In the genomic region with DNA sequence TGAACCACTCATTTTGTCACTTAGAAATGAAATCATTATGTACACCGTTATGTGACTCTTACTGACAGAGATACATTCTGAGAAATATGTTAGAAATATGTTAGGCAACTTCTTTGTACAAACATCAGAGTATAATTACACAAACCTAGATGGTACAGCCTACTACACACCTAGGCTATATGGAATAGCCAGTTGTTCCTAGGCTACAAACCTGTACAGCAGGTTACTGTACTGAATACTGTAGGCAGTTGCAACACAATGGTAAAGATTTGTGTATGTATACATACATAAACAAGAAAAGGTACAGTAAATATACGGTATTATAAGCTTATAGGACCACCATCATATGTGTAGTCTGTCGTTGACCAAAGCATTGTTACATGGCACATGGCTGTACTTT, we compare ENCODE assay signal across 15 cellular contexts. TPM values are rescaled to one million over a fixed set of nuclear protein-coding genes. Genes with fewer than 3 reads are reported as not detected.
DNase-seq lines count a peak whose midpoint lies in the region; ATAC-seq and TF ChIP-seq lines count a peak whose summit lies in the region.
"Had no signal": no experiment of that assay in that cellular context is flagged by ENCODE, and none has a peak within 500 bp of the region (broad histone marks: within the 10 kb centered on the region; RNA-seq: fewer than 3 reads in every experiment).

No MANE protein-coding gene starts in this region.

- H3K9me3 ChIP-seq in mucosa of descending colon: no peaks in the 10 kb centered on the region

- H3K4me1 ChIP-seq in mucosa of descending colon (ENCODE audit: low read depth): peaks cover 29% of the 10 kb centered on the region

- H3K4me3 Mint-ChIP-seq in activated naive CD4-positive, alpha-beta T cell treated with anti-CD3 and anti-CD28 coated beads, Interleukin-2, amount 10 ng/mL, durations not matched to agents 7 days and 5 days: peak overlapping the region; percentile 52
- H3K4me3 Mint-ChIP-seq in T-cell: peak overlapping the region; percentile 22 to 74 (median 34)
- peak overlapping the region; percentile 84 for H3K4me3 Mint-ChIP-seq in central memory CD8-positive, alpha-beta T cell
- H3K4me3 Mint-ChIP-seq in stimulated activated memory B cell treated with anti-CD40 and anti-IgM and Interleukin-4, amounts not matched to agents 10 μg/mL and 1 μg/mL and 100 μg/mL, for 72 hours: no peak overlapping the region

- H3K36me3 ChIP-seq in mucosa of descending colon (ENCODE audit: low read depth): no peaks in the 10 kb centered on the region
- H3K36me3 ChIP-seq: cardiac muscle cell had no signal

- intact Hi-C loops in mucosa of descending colon (cut with DNase I, micrococcal nuclease): no loop called here

- peaks cover 2% of the 10 kb centered on the region for H3K9me3 Mint-ChIP-seq in activated naive CD4-positive, alpha-beta T cell treated with anti-CD3 and anti-CD28 coated beads, Interleukin-2, amount 10 ng/mL, durations not matched to agents 7 days and 5 days
- no peaks in the 10 kb centered on the region for H3K9me3 Mint-ChIP-seq in T-cell
- H3K9me3 Mint-ChIP-seq in central memory CD8-positive, alpha-beta T cell: no peaks in the 10 kb centered on the region
- H3K9me3 Mint-ChIP-seq in stimulated activated memory B cell treated with anti-CD40 and anti-IgM and Interleukin-4, amounts not matched to agents 10 μg/mL and 1 μg/mL and 100 μg/mL, for 72 hours: no peaks in the 10 kb centered on the region

- H3K4me1 Mint-ChIP-seq in activated naive CD4-positive, alpha-beta T cell treated with anti-CD3 and anti-CD28 coated beads, Interleukin-2, amount 10 ng/mL, durations not matched to agents 7 days and 5 days: peaks cover 72% of the 10 kb centered on the region
- H3K4me1 Mint-ChIP-seq in T-cell: peaks cover 82 to 85% (median 83%) of the 10 kb centered on the region in 3 donors
- H3K4me1 Mint-ChIP-seq in central memory CD8-positive, alpha-beta T cell: peaks cover 87% of the 10 kb centered on the region
- H3K4me1 Mint-ChIP-seq in stimulated activated memory B cell treated with anti-CD40 and anti-IgM and Interleukin-4, amounts not matched to agents 10 μg/mL and 1 μg/mL and 100 μg/mL, for 72 hours: peaks cover 63% of the 10 kb centered on the region

- no peak for ATAC-seq in T-cell (replicated peaks in 1 of 4)
- ATAC-seq in central memory CD8-positive, alpha-beta T cell (replicated peaks; ENCODE audit: extremely low read depth, poor library complexity, severe bottlenecking): no peak
- ATAC-seq in stimulated activated memory B cell treated with anti-CD40 and anti-IgM and Interleukin-4, amounts not matched to agents 10 μg/mL and 1 μg/mL and 100 μg/mL, for 72 hours: no peak
- no peak for ATAC-seq in mucosa of descending colon
- ATAC-seq in omental fat pad (ENCODE audit: low FRiP score): no peak
- ATAC-seq: left cardiac atrium had no signal

- DNase-seq in activated naive CD4-positive, alpha-beta T cell treated with anti-CD3 and anti-CD28 coated beads, Interleukin-2, amount 10 ng/mL, durations not matched to agents 7 days and 5 days: no peak
- no peak for DNase-seq in activated naive CD4-positive, alpha-beta T cell treated with Interleukin-2 at 50 U/mL for 16 hours
- no peak for DNase-seq in T-cell
- DNase-seq in central memory CD8-positive, alpha-beta T cell (ENCODE audit: low spot score in 2 of 2): no peak
- no peak for DNase-seq in mucosa of descending colon
- no peak for DNase-seq in OCI-M1 (lab: John Stamatoyannopoulos, UW)
- DNase-seq in omental fat pad (ENCODE audit: low spot score): no peak
- DNase-seq: activated CD4-positive, alpha-beta T cell treated with anti-CD3 and anti-CD28 coated beads for 1 hour; activated gamma-delta T cell; effector CD8-positive, alpha-beta T cell; left cardiac atrium; NCI-H1092; NCI-H2171 had no signal

- H3K36me3 Mint-ChIP-seq in activated naive CD4-positive, alpha-beta T cell treated with anti-CD3 and anti-CD28 coated beads, Interleukin-2, amount 10 ng/mL, durations not matched to agents 7 days and 5 days: peaks cover 51% of the 10 kb centered on the region
- H3K36me3 Mint-ChIP-seq in T-cell: peaks cover 27% of the 10 kb centered on the region
- peaks cover 59% of the 10 kb centered on the region for H3K36me3 Mint-ChIP-seq in central memory CD8-positive, alpha-beta T cell (ENCODE audit: insufficient read depth)
- peaks cover 41% of the 10 kb centered on the region for H3K36me3 Mint-ChIP-seq in stimulated activated memory B cell treated with anti-CD40 and anti-IgM and Interleukin-4, amounts not matched to agents 10 μg/mL and 1 μg/mL and 100 μg/mL, for 72 hours

- TF ChIP-seq CTCF in mucosa of descending colon (IDR thresholded peaks at IDR 0.05): no peak
- TF ChIP-seq CTCF in omental fat pad (IDR thresholded peaks at IDR 0.05): no peak

- H3K27me3 Mint-ChIP-seq in activated naive CD4-positive, alpha-beta T cell treated with anti-CD3 and anti-CD28 coated beads, Interleukin-2, amount 10 ng/mL, durations not matched to agents 7 days and 5 days: peaks cover 6% of the 10 kb centered on the region
- H3K27me3 Mint-ChIP-seq in T-cell: peaks cover 3% of the 10 kb centered on the region in 2 donors
- H3K27me3 Mint-ChIP-seq in central memory CD8-positive, alpha-beta T cell: no peaks in the 10 kb centered on the region
- H3K27me3 Mint-ChIP-seq in stimulated activated memory B cell treated with anti-CD40 and anti-IgM and Interleukin-4, amounts not matched to agents 10 μg/mL and 1 μg/mL and 100 μg/mL, for 72 hours: no peaks in the 10 kb centered on the region

- peak overlapping the region; percentile 88 for H3K27ac Mint-ChIP-seq in activated naive CD4-positive, alpha-beta T cell treated with anti-CD3 and anti-CD28 coated beads, Interleukin-2, amount 10 ng/mL, durations not matched to agents 7 days and 5 days
- H3K27ac Mint-ChIP-seq in T-cell: peak overlapping the region; percentile 91 to 96
- peak overlapping the region; percentile 99 for H3K27ac Mint-ChIP-seq in central memory CD8-positive, alpha-beta T cell (ENCODE audit: low read depth)
- H3K27ac Mint-ChIP-seq in stimulated activated memory B cell treated with anti-CD40 and anti-IgM and Interleukin-4, amounts not matched to agents 10 μg/mL and 1 μg/mL and 100 μg/mL, for 72 hours: peak overlapping the region; percentile 76

- POLR2A ChIA-PET in T-cell (lab: Charles Lee): interaction anchor here (1.0 to 1.4 kb wide), 2 partner anchors 11 to 27 kb away, joined by 4 to 5 read pairs; no protein-coding TSS in a partner anchor

- CTCF ChIA-PET in activated naive CD4-positive, alpha-beta T cell treated with anti-CD3 and anti-CD28 coated beads, Interleukin-2, amount 10 ng/mL, durations not matched to agents 7 days and 5 days (lab: Charles Lee): interaction anchor here (2.5 kb wide), 1 partner anchor 32 kb away, joined by 9 read pairs; no protein-coding TSS in a partner anchor
- CTCF ChIA-PET in T-cell (lab: Charles Lee): interaction anchor here (0.6 to 2.6 kb wide), 8 partner anchors 12 to 323 kb away, joined by 3 to 22 read pairs (median 6); no protein-coding TSS in a partner anchor

- no peak overlapping the region for H3K4me3 ChIP-seq in mucosa of descending colon
- H3K4me3 ChIP-seq: cardiac muscle cell had no signal

RNA-seq across cellular contexts. Expression of gene SACM1L, which starts 3.7 kb away (rescaled TPM):
- total RNA-seq in T-cell (10 to 100 TPM; 62.8 to 81.5 (median 69.1) TPM), mucosa of descending colon (10 to 100 TPM; 54.1 to 62.6 (median 57.2) TPM), omental fat pad (10 to 100 TPM; 36.9 to 63.4 (median 49.5) TPM)
